ENCODE assay signal across 8 cellular contexts in the genomic region with DNA sequence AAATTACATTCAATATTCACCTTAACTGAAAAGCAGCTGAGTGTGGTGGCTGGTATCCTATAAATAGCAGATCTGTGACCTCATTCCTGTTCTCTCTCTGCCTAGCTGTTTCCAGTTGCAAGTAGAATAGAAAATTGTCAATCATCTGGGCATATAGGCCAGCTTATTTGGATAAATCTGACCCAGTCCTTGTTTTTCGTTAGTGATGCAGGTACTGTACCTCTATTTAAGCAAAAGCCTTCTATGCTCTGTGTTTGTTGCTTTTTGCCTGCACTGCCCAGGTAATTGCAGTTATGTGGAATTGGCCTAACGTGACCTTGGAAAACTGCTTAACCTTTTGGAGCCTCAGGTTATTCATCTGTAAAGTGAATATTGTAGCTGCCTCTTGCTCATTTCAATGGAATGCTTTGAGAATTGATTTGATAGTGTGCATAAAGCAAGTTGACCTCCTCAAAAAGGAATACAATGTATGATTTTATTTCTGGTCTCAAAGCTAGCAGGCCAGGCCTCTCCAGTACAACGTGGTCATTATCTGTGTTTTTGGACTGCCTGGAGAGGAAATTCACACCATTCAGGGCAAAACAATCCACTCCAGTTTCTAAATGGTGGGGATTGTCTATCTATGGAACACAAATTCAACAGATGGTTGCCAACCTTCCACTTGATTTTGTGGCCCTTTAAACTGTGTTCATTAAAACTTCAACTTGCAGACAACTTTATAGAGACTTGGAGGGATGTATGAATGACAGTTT.
DNase-seq lines count a peak whose midpoint lies in the region; ATAC-seq and TF ChIP-seq lines count a peak whose summit lies in the region.

No MANE protein-coding gene starts in this region.

- TF ChIP-seq CTCF in WERI-Rb-1 (IDR thresholded peaks at IDR 0.05; ENCODE audit: low read depth, low read length) (no peak), upper lobe of right lung (IDR thresholded peaks at IDR 0.05) (no peak)

- H3K9me3 ChIP-seq in WERI-Rb-1 (ENCODE audit: severe bottlenecking) (no peaks in the 10 kb centered on the region), upper lobe of right lung (no peaks in the 10 kb centered on the region)

- peak; percentile 20 for DNase-seq in Ammon's horn (ENCODE audit: low spot score)
- DNase-seq in WERI-Rb-1: no peak
- DNase-seq in left colon: no peak
- no peak for DNase-seq in activated naive CD4-positive, alpha-beta T cell treated with anti-CD3 and anti-CD28 coated beads, Interleukin-2, amount 50 U/mL, for 16 hours
- no peak for DNase-seq in NCI-H2081 treated with DMSO at 0.1 percent for 48 hours (lab: John Stamatoyannopoulos, UW)
- DNase-seq in stimulated activated CD4-positive, alpha-beta T cell treated with anti-CD3 and anti-CD28 coated beads, Interleukin-2, amount 100 ng/mL, for 48 hours: no peak
- no peak for DNase-seq in upper lobe of right lung

- H3K27me3 ChIP-seq in WERI-Rb-1 (ENCODE audit: insufficient read depth, low read depth, severe bottlenecking) (no peaks in the 10 kb centered on the region), upper lobe of right lung (no peaks in the 10 kb centered on the region)

- H3K27ac ChIP-seq in WERI-Rb-1: peak overlapping the region; percentile 54
- H3K27ac ChIP-seq in upper lobe of right lung: no peak overlapping the region

- peaks cover 12% of the 10 kb centered on the region for H3K4me1 ChIP-seq in upper lobe of right lung

- H3K36me3 ChIP-seq in WERI-Rb-1: no peaks in the 10 kb centered on the region
- H3K36me3 ChIP-seq in upper lobe of right lung: no peaks in the 10 kb centered on the region

- H3K4me3 ChIP-seq in WERI-Rb-1 (ENCODE audit: low read depth, low read length) (no peak overlapping the region), upper lobe of right lung (no peak overlapping the region)

- ATAC-seq in HG02798 (IDR thresholded peaks at IDR 0.05; ENCODE audit: poor library complexity, unreplicated experiment): peak; percentile 40
- ATAC-seq in left colon: peak; percentile 11
- ATAC-seq in upper lobe of right lung: no peak

- intact Hi-C loops in left colon (cut with DNase I, micrococcal nuclease): no loop called here
- intact Hi-C loops in upper lobe of right lung (cut with DNase I): no loop called here
